ENCODE assay signal across 27 cellular contexts in genomic region chr5:97194366-97194765, GRCh38. TPM values are rescaled to one million over a fixed set of nuclear protein-coding genes. Genes with fewer than 3 reads are reported as not detected.
DNase-seq lines count a peak whose midpoint lies in the region; ATAC-seq and TF ChIP-seq lines count a peak whose summit lies in the region.
"Had no signal": no experiment of that assay in that cellular context is flagged by ENCODE, and none has a peak within 500 bp of the region (broad histone marks: within the 10 kb centered on the region; RNA-seq: fewer than 3 reads in every experiment).

No MANE protein-coding gene starts in this region.

- TF ChIP-seq CTCF in KMS-11 (conservative IDR thresholded peaks at IDR 0.05; ENCODE audit: low read depth, low read length) (no peak), osteoblast (IDR thresholded peaks at IDR 0.05; ENCODE audit: extremely low read depth, low read depth, low read length) (no peak)

- H2AFZ ChIP-seq in KMS-11 (ENCODE audit: low read depth), result 0 out of 2 replicates have a peak overlapping the region, but pooled peaks have one; percentile 16
- H2AFZ ChIP-seq in osteoblast (ENCODE audit: low read length), result peak overlapping the region; percentile 24

- no peaks in the 10 kb centered on the region for H3K9me3 ChIP-seq in SJCRH30 (replicated peaks)
- no peaks in the 10 kb centered on the region for H3K9me3 ChIP-seq in osteoblast (ENCODE audit: low read depth, low read length)
- H3K9me3 ChIP-seq: upper lobe of right lung had no signal

- no peak overlapping the region for H3K4me3 ChIP-seq in KMS-11 (IDR thresholded peaks at IDR 0.05; ENCODE audit: insufficient read depth, low read depth, low read length)
- no peak overlapping the region for H3K4me3 ChIP-seq in SJCRH30
- H3K4me3 ChIP-seq in osteoblast (ENCODE audit: insufficient read depth, low read length), result no peak overlapping the region
- H3K4me3 ChIP-seq: left lung, upper lobe of right lung had no signal

- H3K79me2 ChIP-seq in KMS-11 (ENCODE audit: insufficient read depth, low read depth) (no peaks in the 10 kb centered on the region), osteoblast (ENCODE audit: insufficient read depth, low read length) (no peaks in the 10 kb centered on the region)

- no peak overlapping the region for H3K9ac ChIP-seq in KMS-11

- H3K36me3 ChIP-seq in KMS-11 (ENCODE audit: insufficient read depth), result no peaks in the 10 kb centered on the region
- no peaks in the 10 kb centered on the region for H3K36me3 ChIP-seq in SJCRH30
- H3K36me3 ChIP-seq in osteoblast (ENCODE audit: insufficient read depth, low read length), result no peaks in the 10 kb centered on the region
- H3K36me3 ChIP-seq: left lung, upper lobe of right lung had no signal

- ATAC-seq in GM21526 (IDR thresholded peaks at IDR 0.05; ENCODE audit: low FRiP score, unreplicated experiment), result no peak
- no peak for ATAC-seq in GM21717 (IDR thresholded peaks at IDR 0.05; ENCODE audit: unreplicated experiment)
- no peak for ATAC-seq in GM21723 (IDR thresholded peaks at IDR 0.05; ENCODE audit: unreplicated experiment)
- ATAC-seq: left lung; natural killer cell treated with Interleukin-12 subunit alpha and Interleukin-12 subunit beta and Interleukin-15 and Interleukin-18, amount 100 ng/mL, for 72 hours; Right ventricle myocardium inferior; upper lobe of right lung had no signal

- DNase-seq in SKM-1 treated with dmso at 0.1 percent for 144 hours (lab: John Stamatoyannopoulos, UW; ENCODE audit: unreplicated experiment) (peak; percentile 23), SKM-1 (lab: John Stamatoyannopoulos, UW; ENCODE audit: unreplicated experiment) (no peak), SJCRH30 (peak in 1 of 2 experiments; percentile 33), osteoblast (ENCODE audit: insufficient read length, low spot score, missing footprints) (no peak)
- DNase-seq: activated CD4-positive, alpha-beta T cell treated with anti-CD3 and anti-CD28 coated beads for 48 hours; activated naive CD4-positive, alpha-beta T cell treated with anti-CD3 and anti-CD28 coated beads, Interleukin-2, amount 50 U/mL, for 16 hours; cerebellar nuclear complex; erythroblast; foreskin fibroblast; immature natural killer cell; left lung; midbrain; NCI-H1417 treated with DMSO at 0.1 percent for 48 hours; NCI-H2107; NCI-H510A treated with DMSO at 0.1 percent for 48 hours; posterior cingulate gyrus; upper lobe of right lung had no signal

- H3K27ac ChIP-seq in KMS-11, result no peak overlapping the region; the same call in 1 of the 2 replicates
- peak overlapping the region; percentile 82 for H3K27ac ChIP-seq in SJCRH30
- H3K27ac ChIP-seq in osteoblast (ENCODE audit: low read depth, low read length), result no peak overlapping the region
- H3K27ac ChIP-seq: C4-2B, left lung, upper lobe of right lung had no signal

- no peaks in the 10 kb centered on the region for H4K20me1 ChIP-seq in KMS-11 (ENCODE audit: insufficient read depth)
- no peaks in the 10 kb centered on the region for H4K20me1 ChIP-seq in osteoblast (ENCODE audit: insufficient read depth, low read length)

- H3K4me2 ChIP-seq in KMS-11, result 0 out of 2 replicates have a peak overlapping the region, but pooled peaks have one; percentile 6
- H3K4me2 ChIP-seq in osteoblast (ENCODE audit: insufficient read depth, low read length), result no peak overlapping the region

- H3K27me3 ChIP-seq in KMS-11 (ENCODE audit: insufficient read depth, low read depth) (no peaks in the 10 kb centered on the region), SJCRH30 (no peaks in the 10 kb centered on the region), osteoblast (ENCODE audit: insufficient read depth, low read length) (no peaks in the 10 kb centered on the region)
- H3K27me3 ChIP-seq: left lung, upper lobe of right lung had no signal

- peaks cover 40% of the 10 kb centered on the region for H3K4me1 ChIP-seq in KMS-11 (ENCODE audit: low read depth, poor library complexity, severe bottlenecking)
- H3K4me1 ChIP-seq in SJCRH30, result peaks cover 8% of the 10 kb centered on the region
- no peaks in the 10 kb centered on the region for H3K4me1 ChIP-seq in osteoblast (ENCODE audit: insufficient read depth, low read length)
- H3K4me1 ChIP-seq: left lung, upper lobe of right lung had no signal

RNA-seq across cellular contexts. Expression of gene RIOK2, which starts 11.3 kb away (rescaled TPM):
- 47.2 and 53.5 TPM in 2 replicates for total RNA-seq in SJCRH30 (2014; rRNA removed; shearing (Covaris generic))
- total RNA-seq in osteoblast, result 29.7 and 32.1 TPM in 2 replicates

RNA-seq across cellular contexts. Expression of gene LIX1, which starts 52.0 kb away (rescaled TPM):
- 0.04 and 0.15 TPM in 2 replicates for total RNA-seq in SJCRH30 (2014; rRNA removed; shearing (Covaris generic))
- not detected in 2 replicates for total RNA-seq in osteoblast
- total RNA-seq: activated T-helper 1 cell treated with anti-CD3 and anti-CD28 coated beads, Interleukin-12 subunit alpha, Interleukin-12 subunit beta, Interleukin-2, Interleukin-4 antibody, amounts not matched to agents 30 ng/mL and 10 ng/mL and 1 ng/mL, durations not matched to agents 14 hours and 24 hours and 36 hours; left lung; LHCN-M2; natural killer cell treated with Interleukin-12 subunit alpha and Interleukin-12 subunit beta and Interleukin-15 and Interleukin-18, amount 100 ng/mL, for 72 hours; Right ventricle myocardium inferior; T-helper 1 cell treated with Interleukin-12 subunit alpha and Interleukin-12 subunit beta and Interleukin-4 antibody, amounts not matched to agents 30 ng/mL and 1 ng/mL, for 36 hours; upper lobe of right lung had no signal
